27 cellular contexts compared by ENCODE assay signal in the genomic region with DNA sequence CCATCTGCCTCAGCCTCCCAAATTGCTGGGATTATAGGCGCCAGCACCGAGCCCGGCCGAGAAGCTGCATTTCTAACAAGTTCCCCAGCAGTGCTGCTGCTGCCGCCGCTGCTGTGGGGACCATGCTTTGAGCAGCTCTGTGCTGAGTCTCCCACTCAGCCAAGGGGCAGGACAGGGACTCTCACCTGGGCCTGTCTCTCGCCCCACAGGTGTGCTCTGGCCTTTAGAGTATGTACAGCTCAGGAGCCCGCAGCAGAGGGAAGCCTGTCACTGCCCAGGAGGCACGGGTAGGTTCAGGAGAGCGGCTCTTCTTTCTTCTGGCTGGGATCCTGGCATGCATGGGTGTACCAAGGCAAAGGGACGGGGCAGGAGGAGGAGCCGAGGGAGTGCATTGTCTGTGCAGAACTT.
"Had no signal": no experiment of that assay in that cellular context is flagged by ENCODE, and none has a peak within 500 bp of the region (broad histone marks: within the 10 kb centered on the region; RNA-seq: fewer than 3 reads in every experiment).

No MANE protein-coding gene starts in this region.

- H3K27ac ChIP-seq: coronary artery, esophagus muscularis mucosa, foreskin keratinocyte, gastroesophageal sphincter, heart left ventricle, hepatocyte, left ventricle myocardium inferior, lower lobe of right lung, parathyroid adenoma, prostate gland, right atrium auricular region, testis, tibial nerve, upper lobe of left lung had no signal

- H3K36me3 Mint-ChIP-seq: natural killer cell treated with Interleukin-12 subunit alpha and Interleukin-12 subunit beta and Interleukin-15 and Interleukin-18, amount 100 ng/mL, for 72 hours; stimulated activated effector memory CD8-positive, alpha-beta T cell treated with anti-CD3 and anti-CD28 coated beads, Interleukin-12 subunit alpha, Interleukin-12 subunit beta, amount 100 ng/mL, for 72 hours had no signal

- DNase-seq: dermis blood vessel endothelial cell; effector memory CD4-positive, alpha-beta T cell; foreskin keratinocyte; heart left ventricle; left cardiac atrium; left ventricle myocardium inferior; lower lobe of right lung; naive B cell; stimulated activated CD4-positive, alpha-beta T cell treated with anti-CD3 and anti-CD28 coated beads, Interleukin-2, amount 100 ng/mL, for 24 hours; stimulated activated CD4-positive, alpha-beta T cell treated with anti-CD3 and anti-CD28 coated beads, Interleukin-4, amount 100 ng/mL, for 24 hours; stimulated activated naive CD8-positive, alpha-beta T cell treated with anti-CD3 and anti-CD28 coated beads, Interleukin-15, Interleukin-2, amounts not matched to agents 100 U/mL and 50 U/mL, for 24 hours; substantia nigra; testis; upper lobe of left lung had no signal

- H3K27me3 Mint-ChIP-seq: naive B cell; natural killer cell treated with Interleukin-12 subunit alpha and Interleukin-12 subunit beta and Interleukin-15 and Interleukin-18, amount 100 ng/mL, for 72 hours had no signal

- H3K36me3 ChIP-seq: esophagus muscularis mucosa, gastroesophageal sphincter, heart left ventricle, left ventricle myocardium inferior, lower lobe of right lung, prostate gland, right atrium auricular region, tibial nerve, upper lobe of left lung had no signal

- H3K4me1 ChIP-seq: foreskin keratinocyte, parathyroid adenoma, prostate gland, testis had no signal

- H3K4me3 Mint-ChIP-seq: natural killer cell treated with Interleukin-12 subunit alpha and Interleukin-12 subunit beta and Interleukin-15 and Interleukin-18, amount 100 ng/mL, for 72 hours; neural crest cell; stimulated activated effector memory CD8-positive, alpha-beta T cell treated with anti-CD3 and anti-CD28 coated beads, Interleukin-12 subunit alpha, Interleukin-12 subunit beta, amount 100 ng/mL, for 72 hours had no signal

- H2AFZ ChIP-seq: hepatocyte, parathyroid adenoma had no signal

- H3K27me3 ChIP-seq: esophagus muscularis mucosa, foreskin keratinocyte, gastroesophageal sphincter, heart left ventricle, hepatocyte, right atrium auricular region, testis, tibial nerve, upper lobe of left lung had no signal

- H3K79me2 ChIP-seq: hepatocyte, parathyroid adenoma had no signal

- H3K27ac Mint-ChIP-seq: natural killer cell treated with Interleukin-12 subunit alpha and Interleukin-12 subunit beta and Interleukin-15 and Interleukin-18, amount 100 ng/mL, for 72 hours; stimulated activated effector memory CD8-positive, alpha-beta T cell treated with anti-CD3 and anti-CD28 coated beads, Interleukin-12 subunit alpha, Interleukin-12 subunit beta, amount 100 ng/mL, for 72 hours had no signal

- H3K4me3 ChIP-seq: coronary artery, esophagus muscularis mucosa, gastroesophageal sphincter, heart left ventricle, hepatocyte, left ventricle myocardium inferior, lower lobe of right lung, prostate gland, right atrium auricular region, smooth muscle cell, testis, tibial nerve, upper lobe of left lung had no signal

- ATAC-seq: foreskin keratinocyte; gastroesophageal sphincter; heart left ventricle; left cardiac atrium; lower lobe of right lung; natural killer cell treated with Interleukin-12 subunit alpha and Interleukin-12 subunit beta and Interleukin-15 and Interleukin-18, amount 100 ng/mL, for 72 hours; sciatic nerve; stimulated activated effector memory CD8-positive, alpha-beta T cell treated with anti-CD3 and anti-CD28 coated beads, Interleukin-12 subunit alpha, Interleukin-12 subunit beta, amount 100 ng/mL, for 72 hours; stimulated activated naive CD8-positive, alpha-beta T cell treated with anti-CD3 and anti-CD28 coated beads, Interleukin-15, Interleukin-2, amounts not matched to agents 100 U/mL and 50 U/mL, for 24 hours had no signal

- H3K4me2 ChIP-seq: hepatocyte, smooth muscle cell had no signal

- H3K9me3 ChIP-seq: esophagus muscularis mucosa, gastroesophageal sphincter, heart left ventricle, left ventricle myocardium inferior, lower lobe of right lung, prostate gland, right atrium auricular region, testis, tibial nerve, upper lobe of left lung had no signal

- H3K9ac ChIP-seq: parathyroid adenoma had no signal
